8 cellular contexts compared by ENCODE assay signal in the genomic region with DNA sequence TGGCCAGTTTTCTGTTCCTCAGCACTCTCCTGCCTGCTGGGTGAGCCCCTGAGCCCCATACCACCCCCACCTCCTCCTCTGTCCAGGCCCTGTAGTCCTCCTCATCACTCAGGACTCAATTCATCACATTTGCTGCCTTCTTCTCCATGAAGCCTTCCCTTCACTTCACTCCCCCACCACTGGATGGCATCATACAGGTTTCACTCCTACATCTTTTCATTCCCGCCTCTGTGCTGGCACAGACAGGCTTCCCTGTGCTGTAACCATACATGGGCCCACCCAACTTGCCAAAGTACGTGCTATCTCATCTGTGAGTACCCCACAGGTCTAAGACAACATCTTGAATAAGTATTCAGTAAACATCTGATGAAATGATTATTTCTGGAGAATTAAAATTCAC. TPM values are rescaled to one million over a fixed set of nuclear protein-coding genes. Genes with fewer than 3 reads are reported as not detected.
DNase-seq lines count a peak whose midpoint lies in the region; ATAC-seq and TF ChIP-seq lines count a peak whose summit lies in the region.

No MANE protein-coding gene starts in this region.

- peaks cover 63% of the 10 kb centered on the region for H3K4me1 Mint-ChIP-seq in osteocyte (ENCODE audit: unreplicated experiment)

- no peak overlapping the region for H3K4me3 ChIP-seq in cardiac muscle cell
- H3K4me3 ChIP-seq in colonic mucosa = no peak overlapping the region

- H3K4me3 Mint-ChIP-seq in osteocyte (ENCODE audit: unreplicated experiment) = no peak overlapping the region

- intact Hi-C loops in left cardiac atrium (cut with DNase I) (loop anchor here (5.0 to 10.0 kb wide), 3 partner anchors 32 to 150 kb away; no protein-coding TSS in a partner anchor), colonic mucosa (cut with DNase I) (no loop called here)

- peak in 1 of 2 donors; percentile 57 for DNase-seq in cardiac muscle cell (ENCODE audit: low read depth in 1 of 2, low spot score in 1 of 2)
- no peak for DNase-seq in left cardiac atrium
- DNase-seq in OCI-M1 (lab: John Stamatoyannopoulos, UW) = peak; percentile 53
- DNase-seq in colonic mucosa = peak; percentile 54
- DNase-seq in osteocyte (ENCODE audit: extremely low spot score, unreplicated experiment) = no peak
- DNase-seq in amygdala (lab: John Stamatoyannopoulos, UW) = no peak

- peak; percentile 52 for TF ChIP-seq CTCF in cardiac muscle cell (IDR thresholded peaks at IDR 0.05; ENCODE audit: low read depth, low read length)
- peak; percentile 44 for TF ChIP-seq CTCF in colonic mucosa (IDR thresholded peaks at IDR 0.05)
- peak; percentile 47 for TF ChIP-seq CTCF in osteocyte (IDR thresholded peaks at IDR 0.05)

- H3K9me3 Mint-ChIP-seq in osteocyte (ENCODE audit: unreplicated experiment) = no peaks in the 10 kb centered on the region

- no peaks in the 10 kb centered on the region for H3K27me3 Mint-ChIP-seq in osteocyte (ENCODE audit: unreplicated experiment)

- peaks cover 78% of the 10 kb centered on the region for H3K4me1 ChIP-seq in cardiac muscle cell (ENCODE audit: low read depth)
- H3K4me1 ChIP-seq in colonic mucosa = no peaks in the 10 kb centered on the region

- ATAC-seq in left cardiac atrium (no peak), GM21529 (IDR thresholded peaks at IDR 0.05; ENCODE audit: unreplicated experiment) (no peak), HG03045 (IDR thresholded peaks at IDR 0.05; ENCODE audit: unreplicated experiment) (no peak)

- no peaks in the 10 kb centered on the region for H3K36me3 ChIP-seq in cardiac muscle cell
- no peaks in the 10 kb centered on the region for H3K36me3 ChIP-seq in colonic mucosa

- H3K27me3 ChIP-seq in cardiac muscle cell (no peaks in the 10 kb centered on the region), colonic mucosa (no peaks in the 10 kb centered on the region)

- peak overlapping the region; percentile 94 for H3K27ac Mint-ChIP-seq in osteocyte (ENCODE audit: unreplicated experiment)

- H3K9me3 ChIP-seq in cardiac muscle cell (ENCODE audit: low read depth) = no peaks in the 10 kb centered on the region
- no peaks in the 10 kb centered on the region for H3K9me3 ChIP-seq in colonic mucosa

- peak overlapping the region; percentile 93 for H3K27ac ChIP-seq in cardiac muscle cell
- no peak overlapping the region for H3K27ac ChIP-seq in colonic mucosa

- H3K9ac ChIP-seq in colonic mucosa (ENCODE audit: low read depth in 2 of 2, low read length in 2 of 2) = no peak overlapping the region

- H3K36me3 Mint-ChIP-seq in osteocyte (ENCODE audit: unreplicated experiment) = no peaks in the 10 kb centered on the region

RNA-seq across cellular contexts. Expression of a gene that starts 56.9 kb away (rescaled TPM):
- total RNA-seq in cardiac muscle cell = 0.28 and 0.42 TPM in 2 replicates
- 0.34 and 0.79 TPM in 2 replicates for polyA plus RNA-seq in cardiac muscle cell
- total RNA-seq in left cardiac atrium = 1 to 10 TPM; 1.8 to 2.2 TPM
- total RNA-seq in colonic mucosa = under 1 TPM; 0.27 to 0.42 TPM
- total RNA-seq in osteocyte = 2.9 and 3.2 TPM in 2 replicates

Comparison
In these comparisons a context has a peak if more than half of its experiments do, and no peak if none do; other contexts are left out.
1. DNase-seq: peak in OCI-M1 (single experiment) and colonic mucosa (single experiment); none in left cardiac atrium (single experiment), osteocyte (single experiment) and amygdala (0 of 56).
2. Peak in every context shown above with its lines, with median percentiles within 50 percentile points of each other: CTCF ChIP-seq.